23 cellular contexts compared by ENCODE assay signal in genomic region chr14:89648510-89648909, GRCh38.
DNase-seq lines count a peak whose midpoint lies in the region; ATAC-seq, FAIRE-seq and TF ChIP-seq lines count a peak whose summit lies in the region.
"Had no signal": no experiment of that assay in that cellular context is flagged by ENCODE, and none has a peak within 500 bp of the region (broad histone marks: within the 10 kb centered on the region; RNA-seq: fewer than 3 reads in every experiment).

No MANE protein-coding gene starts in this region.

- TF ChIP-seq POLR2A in NB4 (IDR thresholded peaks at IDR 0.05; ENCODE audit: extremely low read depth, insufficient read length), result no peak

- no peak for FAIRE-seq in pancreas (lab: Jason Lieb, UNC)

- DNase-seq in NB4 (ENCODE audit: low read depth), result peak; percentile 2
- peak; percentile 91 for DNase-seq in amniotic epithelial cell (ENCODE audit: low read depth)
- DNase-seq in left lobe of liver (ENCODE audit: low spot score), result no peak
- DNase-seq in pancreas, result no peak
- no peak for DNase-seq in AG08396 (ENCODE audit: low spot score)
- DNase-seq in UCSD-AML1 (lab: John Stamatoyannopoulos, UW; ENCODE audit: unreplicated experiment), result no peak
- DNase-seq in superior temporal gyrus (ENCODE audit: extremely low spot score), result no peak
- DNase-seq: CD4-positive, alpha-beta memory T cell; DMS 273 treated with DMSO at 0.1 percent for 48 hours; DMS79 treated with DMSO at 0.1 percent for 48 hours; GOT3; KG1; NCI-H1105; NCI-H2029 treated with DMSO at 0.1 percent for 48 hours; NCI-H345; NCI-H524; NCI-H774; NK-92 treated with Interleukin-12 subunit alpha and Interleukin-12 subunit beta, amount 100 ng/mL, for 24 hours; Peyer's patch had no signal

- H3K4me3 ChIP-seq in NB4 (ENCODE audit: low read depth, low read length) (no peak overlapping the region), pancreas (no peak overlapping the region)
- H3K4me3 ChIP-seq: BLaER1 treated with 17β-estradiol and CSF1 and Interleukin-3, amounts not matched to agents 10 nM and 100 nM; Peyer's patch had no signal

- H3K9me3 ChIP-seq in pancreas, result no peaks in the 10 kb centered on the region
- H3K9me3 ChIP-seq: BLaER1 treated with 17β-estradiol and CSF1 and Interleukin-3, amounts not matched to agents 10 nM and 100 nM; Caco-2; Peyer's patch had no signal

- TF ChIP-seq CTCF in NB4 (IDR thresholded peaks at IDR 0.05; ENCODE audit: low read depth, low read length) (no peak), pancreas (IDR thresholded peaks at IDR 0.05) (no peak)

- 12 to 18% methylated on average over 3 of the region's 3 CpGs for WGBS in pancreas, 2 donors

- intact Hi-C loops in pancreas (cut with DNase I), result no loop called here

- ATAC-seq in left lobe of liver, result peak; percentile 88
- ATAC-seq in pancreas, result peak; percentile 70 to 88 (median 78)
- ATAC-seq: HCT116 had no signal

- H3K27me3 ChIP-seq in pancreas, result no peaks in the 10 kb centered on the region
- H3K27me3 ChIP-seq: BLaER1 treated with 17β-estradiol and CSF1 and Interleukin-3, amounts not matched to agents 10 nM and 100 nM; Peyer's patch had no signal

- H3K4me1 ChIP-seq in pancreas, result peaks cover 0 to 7% (median 0%) of the 10 kb centered on the region in 3 donors
- H3K4me1 ChIP-seq: Caco-2 had no signal

- peak overlapping the region in 1 of 4 donors; percentile 22 for H3K27ac ChIP-seq in pancreas
- H3K27ac ChIP-seq: BLaER1 treated with 17β-estradiol and CSF1 and Interleukin-3, amounts not matched to agents 10 nM and 100 nM; HL-60 had no signal

- H3K36me3 ChIP-seq in pancreas, result no peaks in the 10 kb centered on the region
- H3K36me3 ChIP-seq: BLaER1 treated with 17β-estradiol and CSF1 and Interleukin-3, amounts not matched to agents 10 nM and 100 nM; Peyer's patch had no signal

Comparison
In these comparisons a context has a peak if more than half of its experiments do, and no peak if none do; other contexts are left out.
1. DNase-seq: peak in NB4 (single experiment) and amniotic epithelial cell (single experiment); none in left lobe of liver (single experiment), pancreas (0 of 6), AG08396 (single experiment), UCSD-AML1 (single experiment) and superior temporal gyrus (single experiment).